Comparison of ENCODE assay signal across 7 cellular contexts in genomic region chr13:80355496-80356094, GRCh38. TPM values are rescaled to one million over a fixed set of nuclear protein-coding genes. Genes with fewer than 3 reads are reported as not detected.
DNase-seq lines count a peak whose midpoint lies in the region; ATAC-seq and TF ChIP-seq lines count a peak whose summit lies in the region.
"Not testable (repeated sequence)": the region's sequence is repeated elsewhere in the genome, so short reads cannot be mapped to it uniquely, and the experiment has no call there.

No MANE protein-coding gene starts in this region.

- H4K20me1 ChIP-seq in H9 (ENCODE audit: control insufficient read depth, insufficient read depth, insufficient read length); Loucy (ENCODE audit: insufficient read depth, low read length, poor library complexity, severe bottlenecking): not testable (repeated sequence)

- not testable (repeated sequence) for H3K14ac ChIP-seq in H9 (ENCODE audit: insufficient read depth, low read length); neuronal stem cell (ENCODE audit: low read length)

- H3K9me3 ChIP-seq in H9 (ENCODE audit: control insufficient read depth, low read depth, low read length); Loucy (ENCODE audit: insufficient read depth, low read depth, low read length): not testable (repeated sequence)
- peaks cover 0 to 14% of the 10 kb centered on the region in 2 donors for H3K9me3 ChIP-seq in neuronal stem cell (replicated peaks in 1 of 2; ENCODE audit: control insufficient read depth in 2 of 2, insufficient read depth in 1 of 2, low read depth in 1 of 2, low read length in 2 of 2)

- not testable (repeated sequence) for H3K23me2 ChIP-seq in H9 (ENCODE audit: insufficient read length, low read depth, low read length, poor library complexity, severe bottlenecking)

- H3K36me3 ChIP-seq in Loucy (ENCODE audit: insufficient read depth, low read length); neuronal stem cell (replicated peaks in 1 of 2; ENCODE audit: control insufficient read depth in 2 of 2, insufficient read depth in 2 of 2, low read length in 2 of 2): not testable (repeated sequence)

- 0 out of 2 replicates have a peak, but pooled peaks have one; percentile 5 for ATAC-seq in WTC11

- not testable (repeated sequence) for H2BK20ac ChIP-seq in H9 (ENCODE audit: low read depth, low read length, poor library complexity, severe bottlenecking)

- POLR2A ChIA-PET in WTC11 (lab: Charles Lee), result not testable (repeated sequence)

- H3K27me3 ChIP-seq in H9 (ENCODE audit: insufficient read depth, low read length); Loucy (ENCODE audit: insufficient read depth, low read length, poor library complexity, severe bottlenecking); neuronal stem cell (ENCODE audit: control insufficient read depth in 3 of 3, insufficient read depth in 3 of 3, low read depth in 1 of 3, low read length in 3 of 3): not testable (repeated sequence)

- not testable (repeated sequence) for H2AK5ac ChIP-seq in H9 (ENCODE audit: insufficient read length, low read length); neuronal stem cell (ENCODE audit: low read depth, low read length)

- not testable (repeated sequence) for H3K9me3 Mint-ChIP-seq in H9
- peaks cover 16% of the 10 kb centered on the region for H3K9me3 Mint-ChIP-seq in WTC11

- not testable (repeated sequence) for H3K27me3 Mint-ChIP-seq in H9 (ENCODE audit: low read depth); WTC11 (ENCODE audit: low read depth)

- H3K79me2 ChIP-seq in H9 (ENCODE audit: insufficient read depth, low read length); Loucy (ENCODE audit: insufficient read depth, low read length): not testable (repeated sequence)

- H4K8ac ChIP-seq in H9 (replicated peaks; ENCODE audit: insufficient read length, low read depth, low read length); neuronal stem cell (ENCODE audit: low read depth, low read length): not testable (repeated sequence)

- not testable (repeated sequence) for H3K4me3 Mint-ChIP-seq in H9, WTC11

- not testable (repeated sequence) for H2BK12ac ChIP-seq in H9 (ENCODE audit: insufficient read length, low read depth, low read length); neuronal stem cell (ENCODE audit: low read length)

- not testable (repeated sequence) for H3K4ac ChIP-seq in H9 (ENCODE audit: low read depth, low read length); neuronal stem cell (ENCODE audit: low read length)

- not testable (repeated sequence) for H4K5ac ChIP-seq in H9 (ENCODE audit: insufficient read length, low read depth, low read length)

- H3K4me1 ChIP-seq in H9 (ENCODE audit: insufficient read depth, low read length), result not testable (repeated sequence)
- H3K4me1 ChIP-seq in Loucy (ENCODE audit: insufficient read depth, low read length, poor library complexity, severe bottlenecking) (peaks cover 12% of the 10 kb centered on the region), neuronal stem cell (ENCODE audit: control insufficient read depth in 2 of 2, insufficient read depth in 1 of 2, low read depth in 1 of 2, low read length in 2 of 2) (peaks cover 5 to 14% of the 10 kb centered on the region in 2 donors)

- not testable (repeated sequence) for H3K27ac ChIP-seq in 22Rv1; H9 (ENCODE audit: insufficient read length, low read depth, low read length); neuronal stem cell (replicated peaks; ENCODE audit: low read length)

- H3K9ac ChIP-seq in H9 (ENCODE audit: extremely low read depth, insufficient read length, low read length); Loucy (ENCODE audit: low read depth, low read length, poor library complexity, severe bottlenecking); neuronal stem cell (ENCODE audit: low read depth, low read length, poor library complexity): not testable (repeated sequence)

- not testable (repeated sequence) for H2AFZ ChIP-seq in H9 (ENCODE audit: low read length); Loucy (ENCODE audit: low read length); neuronal stem cell (ENCODE audit: low read length)

- not testable (repeated sequence) for H3K56ac ChIP-seq in H9 (ENCODE audit: insufficient read length, low read depth, low read length)

- not testable (repeated sequence) for H3T11ph ChIP-seq in H9 (ENCODE audit: low read length)

- not testable (repeated sequence) for H2BK15ac ChIP-seq in H9 (ENCODE audit: low read depth, low read length); neuronal stem cell (ENCODE audit: low read length)

- not testable (repeated sequence) for H3K18ac ChIP-seq in H9 (ENCODE audit: insufficient read length, low read depth, low read length)
- peak overlapping the region; percentile 38 for H3K18ac ChIP-seq in neuronal stem cell (ENCODE audit: low read length)

- not testable (repeated sequence) for H3K27ac Mint-ChIP-seq in H9, WTC11

- WGBS in H9 (ENCODE audit: extremely low coverage, insufficient read length, low lambda C conversion rate), result no CpG with 5 or more reads among the region's 32 CpGs
- WGBS in neuronal stem cell (ENCODE audit: extremely low coverage in 2 of 2, insufficient read length in 2 of 2, insufficient replicate concordance in 1 of 2), 2 donors, result no CpG with 5 or more reads among the region's 32 CpGs

- CTCF ChIA-PET in WTC11 (lab: Charles Lee), result interaction anchor here (0.8 to 1.7 kb wide), 6 partner anchors 10 to 677 kb away, joined by 3 to 12 read pairs (median 6); partner anchors contain the start of gene SPRY2

- not testable (repeated sequence) for H4K91ac ChIP-seq in H9 (ENCODE audit: insufficient read length, low read depth, low read length); neuronal stem cell (ENCODE audit: low read depth, low read length, poor library complexity)

- peaks cover 10 to 11% of the 10 kb centered on the region in 2 experiments for H3K4me1 Mint-ChIP-seq in H9
- H3K4me1 Mint-ChIP-seq in WTC11, result peaks cover 18% of the 10 kb centered on the region

- TF ChIP-seq CTCF in 22Rv1 (IDR thresholded peaks at IDR 0.05), result peak; percentile 18; the same call in 1 of the 2 replicates
- peak; percentile 59 for TF ChIP-seq CTCF in H9 (conservative IDR thresholded peaks at IDR 0.05)
- peak; percentile 29; the same call in 1 of the 2 replicates for TF ChIP-seq CTCF in Loucy (conservative IDR thresholded peaks at IDR 0.05; ENCODE audit: low read length)
- TF ChIP-seq CTCF in WTC11 (IDR thresholded peaks at IDR 0.05), result peak; percentile 27; the same call in 1 of the 2 replicates
- TF ChIP-seq CTCF in fibroblast of villous mesenchyme (IDR thresholded peaks at IDR 0.05; ENCODE audit: insufficient read depth, low read depth, low read length), result peak; percentile 5

- H3K9me2 ChIP-seq in Loucy (replicated peaks; ENCODE audit: low read depth, low read length), result not testable (repeated sequence)

- not testable (repeated sequence) for H3K79me1 ChIP-seq in H9 (ENCODE audit: insufficient read depth, low read depth, low read length, poor library complexity, severe bottlenecking); neuronal stem cell (ENCODE audit: low read depth, low read length)

- H3K4me2 ChIP-seq in H9 (ENCODE audit: insufficient read depth, insufficient read length, low read length); Loucy (ENCODE audit: low read depth, low read length, poor library complexity, severe bottlenecking); neuronal stem cell (ENCODE audit: insufficient read depth, low read length, poor library complexity, severe bottlenecking): not testable (repeated sequence)

- H3K4me3 ChIP-seq in Loucy (ENCODE audit: low read length, poor library complexity, severe bottlenecking); fibroblast of villous mesenchyme (ENCODE audit: low read depth, low read length); neuronal stem cell (ENCODE audit: low read length in 2 of 2): not testable (repeated sequence)

- H2BK5ac ChIP-seq in H9 (ENCODE audit: insufficient read length, low read length); neuronal stem cell (ENCODE audit: low read length): not testable (repeated sequence)

- DNase-seq in DMS53 (lab: John Stamatoyannopoulos, UW) (peak; percentile 0), H9 (peak; percentile 71), WTC11 (ENCODE audit: low spot score) (peak; percentile 64)
- DNase-seq in fibroblast of villous mesenchyme (ENCODE audit: low read depth); neuronal stem cell (ENCODE audit: low spot score): not testable (repeated sequence)

- H2BK120ac ChIP-seq in H9 (ENCODE audit: low read depth, low read length, poor library complexity, severe bottlenecking); neuronal stem cell (ENCODE audit: low read depth, low read length): not testable (repeated sequence)

- not testable (repeated sequence) for H3F3A ChIP-seq in Loucy (ENCODE audit: low read depth)

- not testable (repeated sequence) for H3K23ac ChIP-seq in H9 (ENCODE audit: insufficient read length, low read depth, low read length); neuronal stem cell (ENCODE audit: low read depth, low read length, poor library complexity)

- H3K36me3 Mint-ChIP-seq in H9 (ENCODE audit: insufficient read depth in 1 of 3, low read depth in 3 of 3), result peaks cover 2 to 12% (median 8%) of the 10 kb centered on the region in 3 experiments; a peak in 5 of 7 replicates
- not testable (repeated sequence) for H3K36me3 Mint-ChIP-seq in WTC11

TF ChIP-seq in WTC11, 78 proteins besides CTCF, POLR2A, EP300 and RAD21:
- TF ChIP-seq, protein P1, sequence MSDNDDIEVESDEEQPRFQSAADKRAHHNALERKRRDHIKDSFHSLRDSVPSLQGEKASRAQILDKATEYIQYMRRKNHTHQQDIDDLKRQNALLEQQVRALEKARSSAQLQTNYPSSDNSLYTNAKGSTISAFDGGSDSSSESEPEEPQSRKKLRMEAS (CRISPR knock-in tag; IDR thresholded peaks at IDR 0.05), result peak; percentile 20; the same call in 1 of the 2 replicates

RNA-seq across cellular contexts. Expression of gene SPRY2, which starts 14.7 kb away (rescaled TPM):
- total RNA-seq in H9 (2021) (55.4 and 56.4 TPM in 2 replicates), WTC11 (2021) (44.3 to 63.2 TPM (median 47.4 TPM) in 3 replicates), fibroblast of villous mesenchyme (15.8 and 16.0 TPM in 2 replicates)
- polyA plus RNA-seq in neuronal stem cell (2013, experiment 1 of 2), result 98.8 TPM
- polyA plus RNA-seq in neuronal stem cell (2013, experiment 2 of 2), result 98.5 TPM

Comparison
In these comparisons a context has a peak if more than half of its experiments do, and no peak if none do; other contexts are left out.
1. CTCF ChIP-seq: peak in every context shown above with its lines; median percentile 59 in H9; 29 in Loucy; 27 in WTC11; 18 in 22Rv1; 5 in fibroblast of villous mesenchyme.